19 cellular contexts compared by ENCODE assay signal in the genomic region with DNA sequence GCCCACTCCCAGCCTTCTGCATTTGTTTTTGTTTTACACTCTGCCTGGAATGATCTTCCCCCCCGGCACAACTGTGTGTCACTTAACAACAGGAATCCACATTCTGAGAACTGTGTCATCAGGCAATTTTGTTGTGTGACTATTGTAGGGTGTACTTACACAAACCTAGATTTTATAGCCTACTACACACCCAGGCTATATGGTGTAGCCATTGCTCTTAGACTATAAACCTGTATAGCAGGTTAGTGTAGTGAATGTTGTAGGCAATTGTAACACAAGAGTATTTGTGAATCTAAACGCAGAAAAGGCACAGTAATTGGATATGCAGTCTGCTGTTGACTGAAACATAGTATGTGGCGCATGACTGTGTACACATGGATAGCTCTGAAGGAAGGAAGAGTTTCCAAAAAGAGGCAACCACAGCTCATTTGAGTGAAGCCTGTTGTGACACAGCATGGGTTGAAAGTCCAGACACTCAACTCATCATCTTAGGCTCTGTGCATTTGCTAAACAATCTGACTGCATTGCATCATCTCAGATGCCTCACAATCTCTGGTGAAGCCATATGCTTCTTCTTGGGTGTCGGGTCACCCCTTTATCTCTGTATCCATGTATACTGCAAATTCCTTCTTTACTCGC.
DNase-seq lines count a peak whose midpoint lies in the region; ATAC-seq and TF ChIP-seq lines count a peak whose summit lies in the region.
"Had no signal": no experiment of that assay in that cellular context is flagged by ENCODE, and none has a peak within 500 bp of the region (broad histone marks: within the 10 kb centered on the region; RNA-seq: fewer than 3 reads in every experiment).

No MANE protein-coding gene starts in this region.

- H3K9me3 Mint-ChIP-seq in activated T-helper 1 cell treated with anti-CD3 and anti-CD28 coated beads, Interleukin-12 subunit alpha, Interleukin-12 subunit beta, Interleukin-2, Interleukin-4 antibody, amounts not matched to agents 30 ng/mL and 10 ng/mL and 1 ng/mL, durations not matched to agents 14 hours and 24 hours and 36 hours = peaks cover 5% of the 10 kb centered on the region
- H3K9me3 Mint-ChIP-seq: endodermal cell had no signal

- H3K36me3 ChIP-seq in mucosa of descending colon (ENCODE audit: low read depth) (no peaks in the 10 kb centered on the region), tibial nerve (no peaks in the 10 kb centered on the region)

- H3K27me3 Mint-ChIP-seq in activated T-helper 1 cell treated with anti-CD3 and anti-CD28 coated beads, Interleukin-12 subunit alpha, Interleukin-12 subunit beta, Interleukin-2, Interleukin-4 antibody, amounts not matched to agents 30 ng/mL and 10 ng/mL and 1 ng/mL, durations not matched to agents 14 hours and 24 hours and 36 hours (ENCODE audit: insufficient read depth) = no peaks in the 10 kb centered on the region

- no peaks in the 10 kb centered on the region for H3K4me1 Mint-ChIP-seq in activated T-helper 1 cell treated with anti-CD3 and anti-CD28 coated beads, Interleukin-12 subunit alpha, Interleukin-12 subunit beta, Interleukin-2, Interleukin-4 antibody, amounts not matched to agents 30 ng/mL and 10 ng/mL and 1 ng/mL, durations not matched to agents 14 hours and 24 hours and 36 hours (ENCODE audit: low read depth)
- H3K4me1 Mint-ChIP-seq: endodermal cell; naive thymus-derived CD8-positive, alpha-beta T cell had no signal

- in situ Hi-C loops in GM13976 (cut with MboI; ENCODE audit: low sequenced_read_pairs, unreplicated experiment) = no loop called here

- H3K4me3 Mint-ChIP-seq in activated T-helper 1 cell treated with anti-CD3 and anti-CD28 coated beads, Interleukin-12 subunit alpha, Interleukin-12 subunit beta, Interleukin-2, Interleukin-4 antibody, amounts not matched to agents 30 ng/mL and 10 ng/mL and 1 ng/mL, durations not matched to agents 14 hours and 24 hours and 36 hours = no peak overlapping the region
- H3K4me3 Mint-ChIP-seq: brain; endodermal cell; naive thymus-derived CD8-positive, alpha-beta T cell had no signal

- H3K36me3 Mint-ChIP-seq in activated T-helper 1 cell treated with anti-CD3 and anti-CD28 coated beads, Interleukin-12 subunit alpha, Interleukin-12 subunit beta, Interleukin-2, Interleukin-4 antibody, amounts not matched to agents 30 ng/mL and 10 ng/mL and 1 ng/mL, durations not matched to agents 14 hours and 24 hours and 36 hours (ENCODE audit: low read depth) = no peaks in the 10 kb centered on the region
- H3K36me3 Mint-ChIP-seq: brain; naive thymus-derived CD8-positive, alpha-beta T cell had no signal

- peak; percentile 81 for ATAC-seq in mucosa of descending colon
- ATAC-seq: naive thymus-derived CD8-positive, alpha-beta T cell had no signal

- H3K4me1 ChIP-seq in mucosa of descending colon (ENCODE audit: low read depth) (peaks cover 3% of the 10 kb centered on the region), tibial nerve (no peaks in the 10 kb centered on the region)

- intact Hi-C loops in mucosa of descending colon (cut with DNase I, micrococcal nuclease) = no loop called here
- intact Hi-C loops in activated T-helper 1 cell treated with anti-CD3 and anti-CD28 coated beads, Interleukin-12 subunit alpha, Interleukin-12 subunit beta, Interleukin-2, Interleukin-4 antibody, amounts not matched to agents 30 ng/mL and 10 ng/mL and 1 ng/mL, durations not matched to agents 14 hours and 24 hours and 36 hours (cut with micrococcal nuclease) = no loop called here

- no peak overlapping the region for H3K27ac ChIP-seq in tibial nerve
- H3K27ac ChIP-seq: C4-2B had no signal

- no peaks in the 10 kb centered on the region for H3K9me3 ChIP-seq in mucosa of descending colon
- H3K9me3 ChIP-seq in tibial nerve = no peaks in the 10 kb centered on the region
- H3K9me3 ChIP-seq: SK-N-SH had no signal

- H3K4me3 ChIP-seq in epithelial cell of esophagus (ENCODE audit: low read length) (no peak overlapping the region), mucosa of descending colon (no peak overlapping the region), tibial nerve (no peak overlapping the region)

- DNase-seq in COLO668 (lab: John Stamatoyannopoulos, UW; ENCODE audit: unreplicated experiment) (peak; percentile 29), LHCN-M2 (ENCODE audit: low read depth) (peak; percentile 56), epithelial cell of esophagus (ENCODE audit: low read depth) (peak; percentile 69), mucosa of descending colon (peak in 1 of 3 donors; percentile 9), tibial nerve (ENCODE audit: low spot score in 2 of 2) (no peak), cerebellum (ENCODE audit: low spot score) (no peak), GM13976 (ENCODE audit: low spot score) (no peak)
- DNase-seq in activated T-helper 1 cell treated with anti-CD3 and anti-CD28 coated beads, Interleukin-12 subunit alpha, Interleukin-12 subunit beta, Interleukin-2, Interleukin-4 antibody, amounts not matched to agents 30 ng/mL and 10 ng/mL and 1 ng/mL, durations not matched to agents 14 hours and 24 hours and 36 hours (ENCODE audit: low spot score) = no peak
- DNase-seq: activated effector memory CD4-positive, alpha-beta T cell treated with anti-CD3 and anti-CD28 coated beads, Interleukin-2, amount 50 U/mL, for 16 hours; endodermal cell; H7; head of caudate nucleus; kidney glomerular epithelial cell; naive thymus-derived CD8-positive, alpha-beta T cell; NCI-H2081 treated with DMSO at 0.1 percent for 48 hours; SK-N-SH; stimulated activated CD4-positive, alpha-beta T cell treated with anti-CD3 and anti-CD28 coated beads, Interleukin-2, amount 100 ng/mL, for 48 hours had no signal

- 80 to 86% methylated on average over 5 of the region's 5 CpGs for WGBS in tibial nerve, 2 donors

- no peaks in the 10 kb centered on the region for H3K27me3 ChIP-seq in tibial nerve

- no peak for TF ChIP-seq CTCF in epithelial cell of esophagus (IDR thresholded peaks at IDR 0.05; ENCODE audit: insufficient read depth, low read depth, low read length, missing control alignments)
- no peak for TF ChIP-seq CTCF in mucosa of descending colon (IDR thresholded peaks at IDR 0.05)
- TF ChIP-seq CTCF in tibial nerve (IDR thresholded peaks at IDR 0.05) = no peak
- no peak for TF ChIP-seq CTCF in GM13976 (IDR thresholded peaks at IDR 0.05; ENCODE audit: borderline replicate concordance, control extremely low read depth, extremely low read depth, insufficient read depth, missing control alignments)

- no peak overlapping the region for H3K27ac Mint-ChIP-seq in activated T-helper 1 cell treated with anti-CD3 and anti-CD28 coated beads, Interleukin-12 subunit alpha, Interleukin-12 subunit beta, Interleukin-2, Interleukin-4 antibody, amounts not matched to agents 30 ng/mL and 10 ng/mL and 1 ng/mL, durations not matched to agents 14 hours and 24 hours and 36 hours
- H3K27ac Mint-ChIP-seq: endodermal cell; naive thymus-derived CD8-positive, alpha-beta T cell had no signal

- no peak for TF ChIP-seq POLR2A in tibial nerve (IDR thresholded peaks at IDR 0.05)

- TF ChIP-seq EP300 in tibial nerve (IDR thresholded peaks at IDR 0.05) = no peak

Comparison
In these comparisons a context has a peak if more than half of its experiments do, and no peak if none do; other contexts are left out.
1. DNase-seq: peak in COLO668 (single experiment), LHCN-M2 (single experiment) and epithelial cell of esophagus (single experiment); none in activated T-helper 1 cell treated with anti-CD3 and anti-CD28 coated beads, Interleukin-12 subunit alpha, Interleukin-12 subunit beta, Interleukin-2, Interleukin-4 antibody, amounts not matched to agents 30 ng/mL and 10 ng/mL and 1 ng/mL, durations not matched to agents 14 hours and 24 hours and 36 hours (single experiment), tibial nerve (0 of 2), cerebellum (single experiment) and GM13976 (single experiment).